9 cellular contexts compared by ENCODE assay signal in the genomic region with DNA sequence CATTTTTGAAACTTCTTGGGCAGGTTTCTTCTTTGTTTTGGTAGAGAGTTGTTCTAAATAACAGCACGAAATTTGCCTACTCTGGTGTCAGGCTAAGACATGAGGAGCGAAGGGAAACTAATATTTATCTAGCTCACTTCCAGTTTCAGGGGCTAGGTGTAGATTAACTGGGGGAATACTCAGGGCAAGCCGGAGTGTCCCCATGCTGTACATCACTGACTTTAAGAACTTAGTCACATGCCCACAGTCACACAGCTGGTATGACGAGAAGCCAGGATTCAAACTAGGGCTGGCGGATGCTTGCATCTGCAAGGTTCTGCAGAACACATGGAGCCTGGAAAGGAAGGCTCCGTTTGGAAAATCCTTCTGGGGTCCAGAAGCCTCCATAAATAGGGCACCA.
DNase-seq lines count a peak whose midpoint lies in the region; ATAC-seq and TF ChIP-seq lines count a peak whose summit lies in the region.
"Had no signal": no experiment of that assay in that cellular context is flagged by ENCODE, and none has a peak within 500 bp of the region (broad histone marks: within the 10 kb centered on the region; RNA-seq: fewer than 3 reads in every experiment).

No MANE protein-coding gene starts in this region.

- TF ChIP-seq POLR2A in lower leg skin (IDR thresholded peaks at IDR 0.05) = no peak

- peak overlapping the region; percentile 82 for H3K27ac ChIP-seq in psoas muscle
- H3K27ac ChIP-seq: epithelial cell of prostate had no signal

- peaks cover 29% of the 10 kb centered on the region for H3K4me1 ChIP-seq in psoas muscle

- intact Hi-C loops in psoas muscle (cut with DNase I) (no loop called here), lower leg skin (cut with DNase I; ENCODE audit: low total_unique reads) (no loop called here)

- ATAC-seq in GM19023 (IDR thresholded peaks at IDR 0.05; ENCODE audit: unreplicated experiment) = peak; percentile 88
- peak; percentile 92 for ATAC-seq in GM21619 (IDR thresholded peaks at IDR 0.05; ENCODE audit: unreplicated experiment)
- ATAC-seq in HG03139 (IDR thresholded peaks at IDR 0.05; ENCODE audit: unreplicated experiment) = peak; percentile 80
- ATAC-seq in psoas muscle = no peak
- ATAC-seq: naive thymus-derived CD8-positive, alpha-beta T cell had no signal

- 61 to 78% (median 64%) methylated on average over 6 of the region's 6 CpGs for WGBS in psoas muscle, 3 donors
- 80 to 82% methylated on average over 6 of the region's 6 CpGs for whole genome bisulfite sequencing in lower leg skin, 2 donors

- H3K4me3 ChIP-seq in psoas muscle (no peak overlapping the region), lower leg skin (ENCODE audit: low read depth, poor library complexity, severe bottlenecking) (no peak overlapping the region)

- no peaks in the 10 kb centered on the region for H3K9me3 ChIP-seq in psoas muscle

- DNase-seq in psoas muscle (no peak), T-helper 1 cell (no peak), NCI-H187 (lab: John Stamatoyannopoulos, UW) (no peak), lower leg skin (ENCODE audit: low spot score in 2 of 2) (no peak)
- DNase-seq: naive thymus-derived CD8-positive, alpha-beta T cell had no signal

- peaks cover 2 to 42% of the 10 kb centered on the region in 2 donors for H3K36me3 ChIP-seq in psoas muscle (ENCODE audit: insufficient read depth in 1 of 2, low read depth in 1 of 2)

- TF ChIP-seq CTCF in psoas muscle (IDR thresholded peaks at IDR 0.05) (no peak), lower leg skin (IDR thresholded peaks at IDR 0.05) (no peak)

- H3K27me3 ChIP-seq in psoas muscle (ENCODE audit: insufficient read depth in 3 of 3, low read length in 2 of 3) = no peaks in the 10 kb centered on the region

Comparison
In these comparisons a context has a peak if more than half of its experiments do, and no peak if none do; other contexts are left out.
1. ATAC-seq: peak in GM19023 (single experiment), GM21619 (single experiment) and HG03139 (single experiment); none in psoas muscle (0 of 4).